35 cellular contexts compared by ENCODE assay signal in the genomic region with DNA sequence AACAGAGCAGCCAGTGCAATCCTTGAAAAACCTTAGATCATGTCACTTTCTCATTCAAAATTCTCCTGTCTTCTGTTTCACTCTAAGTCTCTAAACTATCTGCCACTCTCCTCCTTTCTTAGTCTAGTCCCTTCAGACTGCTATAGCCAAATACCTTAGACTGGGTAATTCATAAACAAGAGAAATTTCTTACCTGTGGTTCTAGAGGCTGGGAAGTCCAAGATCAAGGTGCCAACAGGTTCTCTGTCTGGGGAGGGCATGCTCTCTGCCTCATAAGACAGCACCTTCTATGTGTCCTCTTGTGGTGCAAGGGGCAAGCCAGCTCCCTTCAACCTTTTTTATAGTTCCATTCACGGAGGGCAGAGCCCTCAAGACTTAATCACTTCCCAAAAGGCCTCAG.
"Had no signal": no experiment of that assay in that cellular context is flagged by ENCODE, and none has a peak within 500 bp of the region (broad histone marks: within the 10 kb centered on the region; RNA-seq: fewer than 3 reads in every experiment).

No MANE protein-coding gene starts in this region.

- H3K4me1 ChIP-seq: body of pancreas, breast epithelium had no signal

- FAIRE-seq: astrocyte, TTC549 had no signal

- H3K36me3 ChIP-seq: brain microvascular endothelial cell, breast epithelium had no signal

- H3K9me3 ChIP-seq: breast epithelium had no signal

- H3K27me3 ChIP-seq: body of pancreas, brain microvascular endothelial cell, breast epithelium had no signal

- H3K9me3 Mint-ChIP-seq: activated naive CD4-positive, alpha-beta T cell treated with anti-CD3 and anti-CD28 coated beads, Interleukin-2, amount 10 ng/mL, durations not matched to agents 7 days and 5 days; activated naive CD4-positive, alpha-beta T cell treated with anti-CD3 and anti-CD28 coated beads, Interleukin-2, amount 50 U/mL, for 24 hours; activated T-helper 2 cell treated with anti-CD3 and anti-CD28 coated beads, Interferon-gamma antibody, Interleukin-2, Interleukin-4, amounts not matched to agents 10 μg/mL and 5 μg/mL and 100 μg/mL, durations not matched to agents 14 hours and 24 hours and 36 hours had no signal

- ATAC-seq: activated CD8-positive, alpha-beta memory T cell treated with anti-CD3 and anti-CD28 coated beads, Interleukin-2, amount 10 ng/mL, durations not matched to agents 7 days and 5 days; activated CD8-positive, alpha-beta T cell treated with anti-CD3 and anti-CD28 coated beads for 36 hours; activated naive CD8-positive, alpha-beta T cell treated with anti-CD3 and anti-CD28 coated beads, Interleukin-2, amount 50 U/mL, for 24 hours; body of pancreas had no signal

- DNase-seq: activated B cell treated with CpG ODN at 0.5 μM for 24 hours; activated CD4-positive, alpha-beta memory T cell treated with anti-CD3 and anti-CD28 coated beads for 36 hours; activated CD4-positive, alpha-beta T cell treated with anti-CD3 and anti-CD28 coated beads for 4 hours; activated CD4-positive, alpha-beta T cell treated with anti-CD3 and anti-CD28 coated beads, Interleukin-2, amount 10 ng/mL, durations not matched to agents 24 days and 14 days; activated CD4-positive, alpha-beta T cell treated with anti-CD3 and anti-CD28 coated beads, Interleukin-2, amount 50 U/mL, for 1 hour; activated CD4-positive, alpha-beta T cell treated with anti-CD3 and anti-CD28 coated beads, Interleukin-2, amount 50 U/mL, for 4 hours; activated CD4-positive, CD25-positive, alpha-beta regulatory T cell treated with anti-CD3 and anti-CD28 coated beads, Interleukin-2, amount 50 U/mL, for 72 hours; activated CD8-positive, alpha-beta memory T cell treated with anti-CD3 and anti-CD28 coated beads, Interleukin-2, amount 10 ng/mL, durations not matched to agents 7 days and 5 days; activated CD8-positive, alpha-beta memory T cell treated with anti-CD3 and anti-CD28 coated beads, Interleukin-2, amount 50 U/mL, for 48 hours; activated CD8-positive, alpha-beta T cell treated with anti-CD3 and anti-CD28 coated beads for 36 hours; activated effector memory CD4-positive, alpha-beta T cell treated with Interleukin-2 at 50 U/mL for 16 hours; activated gamma-delta T cell; activated naive CD4-positive, alpha-beta T cell treated with anti-CD3 and anti-CD28 coated beads, Interleukin-2, amount 10 ng/mL, durations not matched to agents 7 days and 5 days; activated naive CD4-positive, alpha-beta T cell treated with Interleukin-2 at 50 U/mL for 16 hours; activated naive CD8-positive, alpha-beta T cell treated with anti-CD3 and anti-CD28 coated beads, Interleukin-2, amount 10 ng/mL, durations not matched to agents 7 days and 5 days; activated naive CD8-positive, alpha-beta T cell treated with anti-CD3 and anti-CD28 coated beads, Interleukin-2, amount 50 U/mL, for 24 hours; activated T-cell treated with anti-CD3 and anti-CD28 coated beads, Interleukin-2, amount 50 U/mL, for 24 hours; activated T-cell treated with anti-CD3 and anti-CD28 coated beads, Interleukin-2, amount 50 U/mL, for 48 hours; amygdala; aorta; body of pancreas; brain microvascular endothelial cell; central memory CD4-positive, alpha-beta T cell; T-helper 1 cell; T-helper 2 cell; T-helper 9 cell had no signal

- H3K27me3 Mint-ChIP-seq: activated B cell treated with CpG ODN at 0.5 μM for 24 hours; activated CD4-positive, alpha-beta memory T cell treated with anti-CD3 and anti-CD28 coated beads for 36 hours; activated CD4-positive, alpha-beta T cell treated with anti-CD3 and anti-CD28 coated beads, Interleukin-2, amount 10 ng/mL, durations not matched to agents 24 days and 14 days; activated CD8-positive, alpha-beta T cell treated with anti-CD3 and anti-CD28 coated beads for 36 hours; activated naive CD4-positive, alpha-beta T cell treated with anti-CD3 and anti-CD28 coated beads, Interleukin-2, amount 10 ng/mL, durations not matched to agents 7 days and 5 days; activated naive CD4-positive, alpha-beta T cell treated with anti-CD3 and anti-CD28 coated beads, Interleukin-2, amount 50 U/mL, for 24 hours; activated naive CD8-positive, alpha-beta T cell; activated naive CD8-positive, alpha-beta T cell treated with anti-CD3 and anti-CD28 coated beads, Interleukin-2, amount 50 U/mL, for 24 hours; activated T-cell treated with anti-CD3 and anti-CD28 coated beads, Interleukin-2, amount 50 U/mL, for 24 hours had no signal

- H3K27ac ChIP-seq: body of pancreas, brain microvascular endothelial cell, breast epithelium, VCaP had no signal

- H3K4me3 Mint-ChIP-seq: activated B cell treated with CpG ODN at 0.5 μM for 24 hours; activated CD4-positive, alpha-beta memory T cell treated with anti-CD3 and anti-CD28 coated beads for 36 hours; activated CD4-positive, alpha-beta T cell treated with anti-CD3 and anti-CD28 coated beads, Interleukin-2, amount 10 ng/mL, durations not matched to agents 24 days and 14 days; activated CD8-positive, alpha-beta memory T cell treated with anti-CD3 and anti-CD28 coated beads, Interleukin-2, amount 10 ng/mL, durations not matched to agents 7 days and 5 days; activated CD8-positive, alpha-beta T cell treated with anti-CD3 and anti-CD28 coated beads for 36 hours; activated naive CD4-positive, alpha-beta T cell treated with anti-CD3 and anti-CD28 coated beads, Interleukin-2, amount 10 ng/mL, durations not matched to agents 7 days and 5 days; activated naive CD4-positive, alpha-beta T cell treated with anti-CD3 and anti-CD28 coated beads, Interleukin-2, amount 50 U/mL, for 24 hours; activated naive CD8-positive, alpha-beta T cell; activated naive CD8-positive, alpha-beta T cell treated with anti-CD3 and anti-CD28 coated beads, Interleukin-2, amount 10 ng/mL, durations not matched to agents 7 days and 5 days; activated naive CD8-positive, alpha-beta T cell treated with anti-CD3 and anti-CD28 coated beads, Interleukin-2, amount 50 U/mL, for 24 hours; activated T-cell treated with anti-CD3 and anti-CD28 coated beads, Interleukin-2, amount 50 U/mL, for 24 hours; T-helper 1 cell treated with Interleukin-12 subunit alpha and Interleukin-12 subunit beta and Interleukin-4 antibody, amounts not matched to agents 30 μg/mL and 1 μg/mL, for 36 hours; T-helper 2 cell treated with Interferon-gamma antibody and Interleukin-4, amounts not matched to agents 5 μg/mL and 100 μg/mL, for 36 hours had no signal

- H3K36me3 Mint-ChIP-seq: activated CD4-positive, alpha-beta memory T cell treated with anti-CD3 and anti-CD28 coated beads for 36 hours; activated CD8-positive, alpha-beta memory T cell treated with anti-CD3 and anti-CD28 coated beads, Interleukin-2, amount 10 ng/mL, durations not matched to agents 7 days and 5 days; activated naive CD4-positive, alpha-beta T cell treated with anti-CD3 and anti-CD28 coated beads, Interleukin-2, amount 10 ng/mL, durations not matched to agents 7 days and 5 days; activated naive CD4-positive, alpha-beta T cell treated with anti-CD3 and anti-CD28 coated beads, Interleukin-2, amount 50 U/mL, for 24 hours; activated naive CD8-positive, alpha-beta T cell; activated naive CD8-positive, alpha-beta T cell treated with anti-CD3 and anti-CD28 coated beads, Interleukin-2, amount 10 ng/mL, durations not matched to agents 7 days and 5 days had no signal

- H3K27ac Mint-ChIP-seq: activated B cell treated with CpG ODN at 0.5 μM for 24 hours; activated CD4-positive, alpha-beta memory T cell treated with anti-CD3 and anti-CD28 coated beads for 36 hours; activated CD4-positive, alpha-beta T cell treated with anti-CD3 and anti-CD28 coated beads, Interleukin-2, amount 10 ng/mL, durations not matched to agents 24 days and 14 days; activated CD8-positive, alpha-beta memory T cell treated with anti-CD3 and anti-CD28 coated beads, Interleukin-2, amount 10 ng/mL, durations not matched to agents 7 days and 5 days; activated CD8-positive, alpha-beta T cell treated with anti-CD3 and anti-CD28 coated beads for 36 hours; activated naive CD4-positive, alpha-beta T cell treated with anti-CD3 and anti-CD28 coated beads, Interleukin-2, amount 10 ng/mL, durations not matched to agents 7 days and 5 days; activated naive CD4-positive, alpha-beta T cell treated with anti-CD3 and anti-CD28 coated beads, Interleukin-2, amount 50 U/mL, for 24 hours; activated naive CD8-positive, alpha-beta T cell; activated naive CD8-positive, alpha-beta T cell treated with anti-CD3 and anti-CD28 coated beads, Interleukin-2, amount 10 ng/mL, durations not matched to agents 7 days and 5 days; activated naive CD8-positive, alpha-beta T cell treated with anti-CD3 and anti-CD28 coated beads, Interleukin-2, amount 50 U/mL, for 24 hours; activated T-cell treated with anti-CD3 and anti-CD28 coated beads, Interleukin-2, amount 50 U/mL, for 24 hours; activated T-helper 2 cell treated with anti-CD3 and anti-CD28 coated beads, Interferon-gamma antibody, Interleukin-2, Interleukin-4, amounts not matched to agents 10 μg/mL and 5 μg/mL and 100 μg/mL, durations not matched to agents 14 hours and 24 hours and 36 hours; T-helper 1 cell treated with Interleukin-12 subunit alpha and Interleukin-12 subunit beta and Interleukin-4 antibody, amounts not matched to agents 30 μg/mL and 1 μg/mL, for 36 hours; T-helper 2 cell treated with Interferon-gamma antibody and Interleukin-4, amounts not matched to agents 5 μg/mL and 100 μg/mL, for 36 hours had no signal

- H3K4me1 Mint-ChIP-seq: activated B cell treated with CpG ODN at 0.5 μM for 24 hours; activated CD8-positive, alpha-beta memory T cell treated with anti-CD3 and anti-CD28 coated beads, Interleukin-2, amount 10 ng/mL, durations not matched to agents 7 days and 5 days; activated naive CD4-positive, alpha-beta T cell treated with anti-CD3 and anti-CD28 coated beads, Interleukin-2, amount 10 ng/mL, durations not matched to agents 7 days and 5 days; activated naive CD4-positive, alpha-beta T cell treated with anti-CD3 and anti-CD28 coated beads, Interleukin-2, amount 50 U/mL, for 24 hours; activated naive CD8-positive, alpha-beta T cell treated with anti-CD3 and anti-CD28 coated beads, Interleukin-2, amount 10 ng/mL, durations not matched to agents 7 days and 5 days; activated naive CD8-positive, alpha-beta T cell treated with anti-CD3 and anti-CD28 coated beads, Interleukin-2, amount 50 U/mL, for 24 hours had no signal

- H3K4me3 ChIP-seq: body of pancreas, breast epithelium had no signal
